ENCODE assay signal across 25 cellular contexts in genomic region chr10:87646920-87647319, GRCh38. TPM values are rescaled to one million over a fixed set of nuclear protein-coding genes. Genes with fewer than 3 reads are reported as not detected.
DNase-seq lines count a peak whose midpoint lies in the region; ATAC-seq and TF ChIP-seq lines count a peak whose summit lies in the region.
"Had no signal": no experiment of that assay in that cellular context is flagged by ENCODE, and none has a peak within 500 bp of the region (broad histone marks: within the 10 kb centered on the region; RNA-seq: fewer than 3 reads in every experiment).

No MANE protein-coding gene starts in this region.

- H3K27me3 ChIP-seq in lower lobe of right lung (ENCODE audit: low read depth), result no peaks in the 10 kb centered on the region
- H3K27me3 ChIP-seq: BE2C, MG63, right lobe of liver, SJCRH30 had no signal

- intact Hi-C loops in lower lobe of right lung (cut with DNase I), result no loop called here

- no peaks in the 10 kb centered on the region for H3K36me3 ChIP-seq in lower lobe of right lung
- H3K36me3 ChIP-seq: BE2C, MG63, right lobe of liver, SJCRH30 had no signal

- no peak for TF ChIP-seq CTCF in C4-2B (conservative IDR thresholded peaks at IDR 0.05)
- TF ChIP-seq CTCF in lower lobe of right lung (IDR thresholded peaks at IDR 0.05), result no peak

- no peaks in the 10 kb centered on the region for H3K9me3 Mint-ChIP-seq in activated naive CD8-positive, alpha-beta T cell (ENCODE audit: low read depth)
- H3K9me3 Mint-ChIP-seq: central memory CD8-positive, alpha-beta T cell; neural crest cell had no signal

- H3K27ac Mint-ChIP-seq in activated naive CD8-positive, alpha-beta T cell, result peak overlapping the region; percentile 16

- H3K9me3 ChIP-seq in lower lobe of right lung, result no peaks in the 10 kb centered on the region
- H3K9me3 ChIP-seq: BE2C, MG63, right lobe of liver, SJCRH30 had no signal

- H3K36me3 Mint-ChIP-seq in activated naive CD8-positive, alpha-beta T cell, result peaks cover 4% of the 10 kb centered on the region

- H3K27me3 Mint-ChIP-seq in activated naive CD8-positive, alpha-beta T cell, result peaks cover 3% of the 10 kb centered on the region

- ATAC-seq in lower lobe of right lung, result peak; percentile 39 to 60
- no peak for ATAC-seq in HG03442 (IDR thresholded peaks at IDR 0.05; ENCODE audit: unreplicated experiment)

- H3K27ac ChIP-seq in C4-2B (peak overlapping the region; percentile 66), lower lobe of right lung (peak overlapping the region; percentile 18)
- H3K27ac ChIP-seq: PC-9, right lobe of liver, SJCRH30 had no signal

- no peak overlapping the region for H3K4me3 ChIP-seq in lower lobe of right lung
- H3K4me3 ChIP-seq: MG63, PC-9, right lobe of liver, SJCRH30 had no signal

- DNase-seq in activated CD4-positive, alpha-beta T cell treated with anti-CD3 and anti-CD28 coated beads for 48 hours, result peak; percentile 20
- no peak for DNase-seq in activated CD4-positive, alpha-beta T cell treated with anti-CD3 and anti-CD28 coated beads for 4 hours
- DNase-seq in lower lobe of right lung, result no peak
- no peak for DNase-seq in DMS114 treated with DMSO at 0.1 percent for 48 hours (lab: John Stamatoyannopoulos, UW; ENCODE audit: unreplicated experiment)
- no peak for DNase-seq in NCI-H2227 (lab: John Stamatoyannopoulos, UW; ENCODE audit: unreplicated experiment)
- DNase-seq: activated naive CD4-positive, alpha-beta T cell; BE2C; COR-L47; dermis blood vessel endothelial cell; KBM-7; mammary epithelial cell; MG63; NCI-H1417 treated with DMSO at 0.1 percent for 48 hours; NCI-H510A; NK-92 treated with Interleukin-12 subunit alpha and Interleukin-12 subunit beta, amount 100 ng/mL, for 24 hours; right lobe of liver; SJCRH30; stimulated activated CD4-positive, alpha-beta T cell treated with anti-CD3 and anti-CD28 coated beads, Interleukin-12 subunit alpha, Interleukin-12 subunit beta, amount 100 ng/mL, for 4 hours; substantia nigra had no signal

- H3K4me3 Mint-ChIP-seq in activated naive CD8-positive, alpha-beta T cell, result peak overlapping the region; percentile 7
- H3K4me3 Mint-ChIP-seq: central memory CD8-positive, alpha-beta T cell; neural crest cell had no signal

- peaks cover 10% of the 10 kb centered on the region for H3K4me1 Mint-ChIP-seq in activated naive CD8-positive, alpha-beta T cell (ENCODE audit: low read depth)
- H3K4me1 Mint-ChIP-seq: central memory CD8-positive, alpha-beta T cell had no signal

- H3K4me1 ChIP-seq in lower lobe of right lung, result no peaks in the 10 kb centered on the region
- H3K4me1 ChIP-seq: BE2C, right lobe of liver, SJCRH30 had no signal

RNA-seq across cellular contexts. Expression of gene PAPSS2, which starts 12.8 kb away (rescaled TPM):
- total RNA-seq in lower lobe of right lung, result 137 TPM
